7 cellular contexts compared by ENCODE assay signal in genomic region chr3:65133752-65134151, GRCh38.
A peak's percentile ranks its signal among the peaks of the same experiment; 100 is the strongest.
DNase-seq lines count a peak whose midpoint lies in the region; ATAC-seq and TF ChIP-seq lines count a peak whose summit lies in the region.
"Not testable (repeated sequence)": the region's sequence is repeated elsewhere in the genome, so short reads cannot be mapped to it uniquely, and the experiment has no call there.

No MANE protein-coding gene starts in this region.

- not testable (repeated sequence) for H3K4me3 ChIP-seq in fibroblast of mammary gland (ENCODE audit: control insufficient read depth, low read depth, low read length)

- peak; percentile 5 for DNase-seq in Ammon's horn (ENCODE audit: low spot score)
- DNase-seq in HT1080 (ENCODE audit: low read depth): peak; percentile 17
- DNase-seq in dermis blood vessel endothelial cell: peak; percentile 64
- peak; percentile 6 for DNase-seq in fibroblast of mammary gland (ENCODE audit: low read depth)
- peak; percentile 16 to 48 for DNase-seq in lung microvascular endothelial cell (ENCODE audit: low read depth in 2 of 2)
- DNase-seq in pulmonary artery endothelial cell (ENCODE audit: low read depth, low spot score): peak; percentile 33

- TF ChIP-seq CTCF in fibroblast of mammary gland (conservative IDR thresholded peaks at IDR 0.05; ENCODE audit: control insufficient read depth, insufficient read depth, low read depth, low read length): not testable (repeated sequence)

- peak; percentile 48; the same call in 2 of the 3 replicates for ATAC-seq in SK-N-SH treated with all-trans-retinoic acid at 6 μM for 48 hours

Comparison
In these comparisons a context has a peak if more than half of its experiments do, and no peak if none do; other contexts are left out.
1. DNase-seq: peak in every context shown above with its lines; median percentile 64 in dermis blood vessel endothelial cell; 33 in pulmonary artery endothelial cell; 32 in lung microvascular endothelial cell; 17 in HT1080; 6 in fibroblast of mammary gland; 5 in Ammon's horn.